8 cellular contexts compared by ENCODE assay signal in the genomic region with DNA sequence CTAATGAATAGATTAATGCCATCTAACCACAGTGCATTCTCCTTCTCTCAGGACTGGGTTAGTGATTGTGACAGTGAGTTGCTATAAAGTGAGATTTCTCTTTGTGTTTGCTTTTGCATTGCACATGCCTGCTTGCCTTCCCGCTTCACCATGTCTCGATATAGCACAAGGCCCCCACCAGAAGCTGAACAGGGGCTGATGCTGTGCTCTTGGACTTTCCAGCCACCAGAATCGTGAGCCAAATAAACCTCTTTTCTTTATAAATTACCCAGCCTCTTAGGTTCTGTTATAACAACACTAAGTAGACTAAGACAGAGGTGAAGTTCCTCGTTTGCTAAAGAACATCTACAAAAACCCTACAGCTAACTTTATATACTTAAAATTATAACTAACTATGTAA.
"Had no signal": no experiment of that assay in that cellular context is flagged by ENCODE, and none has a peak within 500 bp of the region (broad histone marks: within the 10 kb centered on the region; RNA-seq: fewer than 3 reads in every experiment).

No MANE protein-coding gene starts in this region.

- H3K9ac ChIP-seq: GM23248 had no signal

- H3K4me3 ChIP-seq: GM23248, HAP-1 had no signal

- H3K9me3 ChIP-seq: HAP-1 had no signal

- H3K27ac Mint-ChIP-seq: HFFc6 had no signal

- DNase-seq: GM23248, GOT3, H7, HFFc6, IMR-90, KBM-7 had no signal

- H3K27ac ChIP-seq: GM23248 had no signal

- H3K4me1 ChIP-seq: HAP-1 had no signal

- H2AFZ ChIP-seq: GM23248 had no signal

- ATAC-seq: HCT116 had no signal

- H3K4me3 Mint-ChIP-seq: HFFc6 had no signal

- H3K36me3 ChIP-seq: HAP-1 had no signal
